Comparison of ENCODE assay signal across 13 cellular contexts in genomic region chr2:150125188-150125587, GRCh38.
DNase-seq lines count a peak whose midpoint lies in the region; ATAC-seq and TF ChIP-seq lines count a peak whose summit lies in the region.
"Had no signal": no experiment of that assay in that cellular context is flagged by ENCODE, and none has a peak within 500 bp of the region (broad histone marks: within the 10 kb centered on the region; RNA-seq: fewer than 3 reads in every experiment).

No MANE protein-coding gene starts in this region.

- peak overlapping the region; percentile 77 for H3K4me2 ChIP-seq in smooth muscle cell
- H3K4me2 ChIP-seq: BLaER1, GM23338 had no signal

- H3K36me3 ChIP-seq in RWPE2 (ENCODE audit: low read depth), result no peaks in the 10 kb centered on the region
- H3K36me3 ChIP-seq in smooth muscle cell (ENCODE audit: low read depth), result no peaks in the 10 kb centered on the region
- H3K36me3 ChIP-seq: thyroid gland had no signal

- H3K4me3 ChIP-seq in RWPE2 (ENCODE audit: severe bottlenecking) (no peak overlapping the region), smooth muscle cell (no peak overlapping the region)
- H3K4me3 ChIP-seq: BLaER1, GM23338, thyroid gland had no signal

- no peak overlapping the region for H2AFZ ChIP-seq in smooth muscle cell (ENCODE audit: low read depth)

- H3K27ac ChIP-seq in RWPE2 (ENCODE audit: poor library complexity, severe bottlenecking) (peak overlapping the region; percentile 68), smooth muscle cell (ENCODE audit: low read depth) (peak overlapping the region; percentile 94)
- H3K27ac ChIP-seq: BLaER1, thyroid gland had no signal

- peak; percentile 38 for DNase-seq in HK-2 (ENCODE audit: unreplicated experiment)
- no peak for DNase-seq in RWPE2 (ENCODE audit: low spot score)
- peak; percentile 67 for DNase-seq in glomerular visceral epithelial cell (ENCODE audit: extremely low spot score)
- DNase-seq in smooth muscle cell (lab: John Stamatoyannopoulos, UW; ENCODE audit: unreplicated experiment), result no peak
- DNase-seq in NCI-H1048 (lab: John Stamatoyannopoulos, UW), result no peak
- DNase-seq: activated CD4-positive, alpha-beta T cell treated with anti-CD3 and anti-CD28 coated beads for 36 hours; cortex of kidney; stimulated activated naive B cell treated with anti-CD40 and anti-IgM and Interleukin-4, amounts not matched to agents 10 μg/mL and 1 μg/mL and 100 μg/mL, for 72 hours; thyroid gland had no signal

- H3K4me1 ChIP-seq in RWPE2 (ENCODE audit: insufficient read depth, poor library complexity, severe bottlenecking) (peaks cover 23% of the 10 kb centered on the region), smooth muscle cell (ENCODE audit: low read depth) (peaks cover 33% of the 10 kb centered on the region)
- H3K4me1 ChIP-seq: thyroid gland had no signal

- no peak for ATAC-seq in RWPE2 (ENCODE audit: low read depth)
- ATAC-seq in HG03175 (IDR thresholded peaks at IDR 0.05; ENCODE audit: unreplicated experiment), result no peak
- ATAC-seq in HG03139 (IDR thresholded peaks at IDR 0.05; ENCODE audit: unreplicated experiment), result no peak
- ATAC-seq: activated CD4-positive, alpha-beta T cell treated with anti-CD3 and anti-CD28 coated beads for 36 hours; GM23338; stimulated activated naive B cell treated with anti-CD40 and anti-IgM and Interleukin-4, amounts not matched to agents 10 μg/mL and 1 μg/mL and 100 μg/mL, for 72 hours had no signal

- H3F3A ChIP-seq in smooth muscle cell (ENCODE audit: low read depth), result peaks cover 13% of the 10 kb centered on the region

- H3K79me2 ChIP-seq in smooth muscle cell (ENCODE audit: low read depth), result no peaks in the 10 kb centered on the region

- H4K20me1 ChIP-seq in smooth muscle cell (ENCODE audit: low read depth), result no peaks in the 10 kb centered on the region
- H4K20me1 ChIP-seq: BLaER1 had no signal

- H3K27me3 ChIP-seq in RWPE2 (ENCODE audit: insufficient read depth, poor library complexity, severe bottlenecking) (no peaks in the 10 kb centered on the region), smooth muscle cell (ENCODE audit: low read depth) (no peaks in the 10 kb centered on the region)
- H3K27me3 ChIP-seq: BLaER1, thyroid gland had no signal

- no peaks in the 10 kb centered on the region for H3K9me3 ChIP-seq in RWPE2 (ENCODE audit: severe bottlenecking)
- H3K9me3 ChIP-seq in smooth muscle cell (replicated peaks; ENCODE audit: low read depth), result no peaks in the 10 kb centered on the region
- H3K9me3 ChIP-seq: thyroid gland had no signal

- WGBS in smooth muscle cell (ENCODE audit: low lambda C conversion rate), result 22% methylated on average over 5 of the region's 5 CpGs

- H3K9ac ChIP-seq in smooth muscle cell (ENCODE audit: low read depth), result peak overlapping the region; percentile 67
- H3K9ac ChIP-seq: BLaER1 had no signal

- TF ChIP-seq CTCF in RWPE2 (IDR thresholded peaks at IDR 0.05; ENCODE audit: poor library complexity, severe bottlenecking) (no peak), smooth muscle cell (IDR thresholded peaks at IDR 0.05; ENCODE audit: borderline replicate concordance, insufficient read depth, poor library complexity, severe bottlenecking) (no peak)

Comparison
In these comparisons a context has a peak if more than half of its experiments do, and no peak if none do; other contexts are left out.
1. DNase-seq: peak in HK-2 (single experiment) and glomerular visceral epithelial cell (single experiment); none in RWPE2 (single experiment), smooth muscle cell (single experiment) and NCI-H1048 (single experiment).